Comparison of ENCODE assay signal across 26 cellular contexts in the genomic region with DNA sequence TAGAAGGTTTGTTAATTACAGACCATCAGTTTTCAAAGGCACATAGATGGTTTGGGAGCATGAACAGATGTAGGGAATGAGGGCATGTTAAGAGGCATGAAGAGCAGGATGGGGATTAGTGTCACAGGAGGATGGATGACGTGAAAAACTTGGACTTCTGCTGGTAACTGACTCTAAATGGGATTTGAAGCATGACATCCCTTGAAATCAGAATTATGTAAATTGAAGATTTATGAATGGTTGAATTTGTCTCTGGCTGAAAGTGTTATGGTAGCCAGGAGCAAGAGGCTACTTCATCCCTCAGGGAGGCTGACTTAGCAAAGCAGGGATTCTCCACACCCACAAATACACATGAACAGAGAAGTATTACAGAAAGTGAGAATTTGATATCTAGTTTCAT.
"Had no signal": no experiment of that assay in that cellular context is flagged by ENCODE, and none has a peak within 500 bp of the region (broad histone marks: within the 10 kb centered on the region; RNA-seq: fewer than 3 reads in every experiment).

No MANE protein-coding gene starts in this region.

- H3K4me3 ChIP-seq: stomach, suprapubic skin, testis, thoracic aorta, thyroid gland, tibial artery, tibial nerve, transverse colon, upper lobe of left lung, upper lobe of right lung, uterus, vagina had no signal

- H3K36me3 ChIP-seq: stomach, suprapubic skin, thoracic aorta, thyroid gland, tibial artery, tibial nerve, transverse colon, upper lobe of left lung, upper lobe of right lung, uterus, vagina had no signal

- ATAC-seq: stimulated activated effector memory CD8-positive, alpha-beta T cell treated with anti-CD3 and anti-CD28 coated beads, Interleukin-12 subunit alpha, Interleukin-12 subunit beta, amount 100 ng/mL, for 72 hours; stimulated activated memory B cell treated with anti-CD40 and anti-IgM and Interleukin-4, amounts not matched to agents 10 μg/mL and 1 μg/mL and 100 μg/mL, for 72 hours; stimulated activated naive B cell treated with anti-CD40 and anti-IgM and Interleukin-4, amounts not matched to agents 10 μg/mL and 1 μg/mL and 100 μg/mL, for 72 hours; stimulated activated naive CD8-positive, alpha-beta T cell treated with anti-CD3 and anti-CD28 coated beads, Interleukin-15, amount 100 ng/mL, for 72 hours; stimulated activated naive CD8-positive, alpha-beta T cell treated with anti-CD3 and anti-CD28 coated beads, Interleukin-15, Interleukin-2, amounts not matched to agents 100 U/mL and 50 U/mL, for 24 hours; upper lobe of right lung had no signal

- H3K27me3 ChIP-seq: stomach, suprapubic skin, testis, thyroid gland, tibial artery, tibial nerve, transverse colon, upper lobe of left lung, upper lobe of right lung, vagina had no signal

- H3K9me3 ChIP-seq: stomach, suprapubic skin, testis, thoracic aorta, thyroid gland, tibial artery, tibial nerve, transverse colon, upper lobe of left lung, upper lobe of right lung, uterus, vagina had no signal

- H3K4me1 ChIP-seq: stomach, suprapubic skin, testis, thyroid gland, tibial artery, tibial nerve, transverse colon, upper lobe of left lung, upper lobe of right lung, uterus, vagina had no signal

- DNase-seq: stimulated activated CD4-positive, alpha-beta T cell treated with anti-CD3 and anti-CD28 coated beads, Interleukin-2, amount 100 ng/mL, for 48 hours; stimulated activated CD4-positive, alpha-beta T cell treated with anti-CD3 and anti-CD28 coated beads, Interleukin-4, amount 100 ng/mL, for 1 hour; stimulated activated CD4-positive, alpha-beta T cell treated with anti-CD3 and anti-CD28 coated beads, Interleukin-4, amount 100 ng/mL, for 24 hours; stimulated activated CD4-positive, alpha-beta T cell treated with anti-CD3 and anti-CD28 coated beads, Interleukin-4, amount 100 ng/mL, for 4 hours; stimulated activated CD8-positive, alpha-beta memory T cell treated with anti-CD3 and anti-CD28 coated beads, Interleukin-4, amount 100 ng/mL, for 48 hours; stimulated activated naive B cell treated with anti-CD40 and anti-IgM and Interleukin-4, amounts not matched to agents 10 μg/mL and 1 μg/mL and 100 μg/mL, for 72 hours; stimulated activated naive CD4-positive, alpha-beta T cell; stimulated activated naive CD4-positive, alpha-beta T cell treated with Interleukin-2 at 50 U/mL for 16 hours; stimulated activated naive CD8-positive, alpha-beta T cell treated with anti-CD3 and anti-CD28 coated beads, Interleukin-15, amount 100 ng/mL, for 72 hours; stimulated activated naive CD8-positive, alpha-beta T cell treated with anti-CD3 and anti-CD28 coated beads, Interleukin-15, Interleukin-2, amounts not matched to agents 100 U/mL and 50 U/mL, for 24 hours; stomach; substantia nigra; testis; thyroid gland; tibial artery; transverse colon; trophoblast cell; upper lobe of left lung; upper lobe of right lung; uterus had no signal

- H3K27ac ChIP-seq: stomach, suprapubic skin, testis, thoracic aorta, thyroid gland, tibial artery, tibial nerve, transverse colon, upper lobe of left lung, upper lobe of right lung, uterus, vagina had no signal
